In genomic region chr12:106629797-106630669, GRCh38 we compare ENCODE assay signal across 20 cellular contexts. TPM values are rescaled to one million over a fixed set of nuclear protein-coding genes. Genes with fewer than 3 reads are reported as not detected.
DNase-seq lines count a peak whose midpoint lies in the region; TF ChIP-seq lines count a peak whose summit lies in the region.
"Had no signal": no experiment of that assay in that cellular context is flagged by ENCODE, and none has a peak within 500 bp of the region (broad histone marks: within the 10 kb centered on the region; RNA-seq: fewer than 3 reads in every experiment).

No MANE protein-coding gene starts in this region.

- peaks cover 6% of the 10 kb centered on the region for H3K4me1 ChIP-seq in HEK293 (ENCODE audit: control insufficient read depth, insufficient read depth, low read length)
- H3K4me1 ChIP-seq in SJCRH30: peaks cover 24% of the 10 kb centered on the region
- no peaks in the 10 kb centered on the region for H3K4me1 ChIP-seq in suprapubic skin

- no peak for TF ChIP-seq CTCF in HEK293 (tag by site-specific recombination; IDR thresholded peaks at IDR 0.05)
- no peak for TF ChIP-seq CTCF in suprapubic skin (IDR thresholded peaks at IDR 0.05)

- CTCF ChIA-PET in HEK293 (lab: Yijun Ruan, JAX): interaction anchor here (0.5 to 0.7 kb wide), 3 partner anchors 54 to 490 kb away, joined by 3 read pairs; no protein-coding TSS in a partner anchor

- POLR2A ChIA-PET in HEK293 (lab: Yijun Ruan, JAX): interaction anchor here (0.6 to 0.7 kb wide), 3 partner anchors 14 to 1394 kb away, joined by 3 to 8 read pairs (median 3); partner anchors contain the start of gene APPL2

- H3K36me3 ChIP-seq in HEK293 (ENCODE audit: control insufficient read depth in 2 of 2, insufficient read depth in 1 of 2, low read length in 2 of 2): no peaks in the 10 kb centered on the region
- no peaks in the 10 kb centered on the region for H3K36me3 ChIP-seq in SJCRH30
- no peaks in the 10 kb centered on the region for H3K36me3 ChIP-seq in suprapubic skin
- H3K36me3 ChIP-seq: neutrophil had no signal

- no peak overlapping the region for H3K4me3 ChIP-seq in HEK293 (ENCODE audit: low read depth, low read length)
- H3K4me3 ChIP-seq in SJCRH30: no peak overlapping the region
- H3K4me3 ChIP-seq in suprapubic skin: no peak overlapping the region

- no peaks in the 10 kb centered on the region for H3K9me3 ChIP-seq in HEK293 (ENCODE audit: control insufficient read depth, insufficient read depth, low read depth, low read length)
- no peaks in the 10 kb centered on the region for H3K9me3 ChIP-seq in SJCRH30 (replicated peaks)
- no peaks in the 10 kb centered on the region for H3K9me3 ChIP-seq in suprapubic skin
- H3K9me3 ChIP-seq: neutrophil had no signal

- TF ChIP-seq EP300 in suprapubic skin (IDR thresholded peaks at IDR 0.05): no peak

- peak; percentile 12 for DNase-seq in 8988T
- peak; percentile 30 to 53 for DNase-seq in SJCRH30
- DNase-seq in dermis microvascular lymphatic vessel endothelial cell (ENCODE audit: low read depth in 2 of 2): peak; percentile 69 to 75
- no peak for DNase-seq in ecto neural progenitor cell (ENCODE audit: low spot score)
- no peak for DNase-seq in inferior parietal cortex (ENCODE audit: extremely low spot score)
- DNase-seq in suprapubic skin (ENCODE audit: low spot score in 2 of 2): no peak
- DNase-seq in NCI-H1436 (lab: John Stamatoyannopoulos, UW): no peak
- DNase-seq: activated CD4-positive, alpha-beta memory T cell treated with anti-CD3 and anti-CD28 coated beads for 36 hours; activated naive CD4-positive, alpha-beta T cell treated with anti-CD3 and anti-CD28 coated beads, Interleukin-2, amount 50 U/mL, for 16 hours; activated T-cell treated with anti-CD3 and anti-CD28 coated beads, Interleukin-2, amount 50 U/mL, for 24 hours; CD4-positive, alpha-beta T cell; effector memory CD8-positive, alpha-beta T cell; stimulated activated naive CD8-positive, alpha-beta T cell treated with anti-CD3 and anti-CD28 coated beads, Interleukin-15, Interleukin-2, amounts not matched to agents 100 U/mL and 50 U/mL, for 24 hours; T-helper 1 cell; trophoblast cell had no signal

- TF ChIP-seq POLR2A in suprapubic skin (IDR thresholded peaks at IDR 0.05): no peak

- 59% methylated on average over 12 of the region's 12 CpGs for WGBS in suprapubic skin

- H3K27me3 ChIP-seq in SJCRH30 (no peaks in the 10 kb centered on the region), suprapubic skin (peaks cover 3% of the 10 kb centered on the region)
- H3K27me3 ChIP-seq: neutrophil had no signal

- H3K27ac ChIP-seq in HEK293 (ENCODE audit: extremely low read depth, low read depth, low read length) (no peak overlapping the region), SJCRH30 (peak overlapping the region; percentile 16; the same call in 1 of the 2 replicates), suprapubic skin (no peak overlapping the region)
- H3K27ac ChIP-seq: neutrophil, VCaP had no signal

TF ChIP-seq in HEK293, 187 proteins besides CTCF, POLR2A, EP300 and RAD21:
- TF ChIP-seq ZNF121 (tag by site-specific recombination; IDR thresholded peaks at IDR 0.05) (no peak), ZNF692 (tag by site-specific recombination; IDR thresholded peaks at IDR 0.05) (0 out of 2 replicates have a peak, but pooled peaks have one; percentile 16), ZNF704 (tag by site-specific recombination; IDR thresholded peaks at IDR 0.05) (no peak), ZNF24 (tag by site-specific recombination; IDR thresholded peaks at IDR 0.05) (no peak), ZBTB8A (tag by site-specific recombination; IDR thresholded peaks at IDR 0.05) (no peak)

RNA-seq across cellular contexts. Expression of gene RFX4, which starts 47.2 kb away (rescaled TPM):
- 0.40 and 0.56 TPM in 2 replicates for total RNA-seq in SJCRH30 (2014; rRNA removed; shearing (Covaris generic))
- not detected in 2 replicates for total RNA-seq in dermis microvascular lymphatic vessel endothelial cell
- not detected for total RNA-seq in suprapubic skin
- total RNA-seq: activated CD4-positive, alpha-beta memory T cell treated with anti-CD3 and anti-CD28 coated beads for 36 hours; cardiac septum; CD4-positive, alpha-beta T cell; HepG2 had no signal

Comparison
In these comparisons a context has a peak if more than half of its experiments do, and no peak if none do; other contexts are left out.
1. DNase-seq: peak in 8988T (single experiment), SJCRH30 (2 of 2) and dermis microvascular lymphatic vessel endothelial cell (2 of 2); none in ecto neural progenitor cell (single experiment), inferior parietal cortex (single experiment), suprapubic skin (0 of 2) and NCI-H1436 (single experiment).